Comparison of ENCODE assay signal across 22 cellular contexts in genomic region chr2:100453853-100454252, GRCh38. TPM values are rescaled to one million over a fixed set of nuclear protein-coding genes. Genes with fewer than 3 reads are reported as not detected.
A peak's percentile ranks its signal among the peaks of the same experiment; 100 is the strongest.
DNase-seq lines count a peak whose midpoint lies in the region; ATAC-seq, FAIRE-seq and TF ChIP-seq lines count a peak whose summit lies in the region.
"Had no signal": no experiment of that assay in that cellular context is flagged by ENCODE, and none has a peak within 500 bp of the region (broad histone marks: within the 10 kb centered on the region; RNA-seq: fewer than 3 reads in every experiment).

No MANE protein-coding gene starts in this region.

- FAIRE-seq in H54 (lab: Jason Lieb, UNC), result no peak
- FAIRE-seq: TTC549 had no signal

- peaks cover 4 to 9% (median 8%) of the 10 kb centered on the region in 3 donors for H3K27me3 Mint-ChIP-seq in naive B cell
- H3K27me3 Mint-ChIP-seq in MCF 10A (ENCODE audit: insufficient read depth, unreplicated experiment), result no peaks in the 10 kb centered on the region

- ATAC-seq in GM19351 (IDR thresholded peaks at IDR 0.05; ENCODE audit: unreplicated experiment) (peak; percentile 80), HG02885 (IDR thresholded peaks at IDR 0.05; ENCODE audit: poor library complexity, unreplicated experiment) (peak; percentile 61), naive B cell (ENCODE audit: low read depth in 2 of 2) (no peak), HG02588 (IDR thresholded peaks at IDR 0.05; ENCODE audit: unreplicated experiment) (no peak)
- ATAC-seq: GM23338, PC-3 had no signal

- H3K4me1 Mint-ChIP-seq in naive B cell, result no peaks in the 10 kb centered on the region
- H3K4me1 Mint-ChIP-seq in MCF 10A (ENCODE audit: insufficient read depth, unreplicated experiment), result no peaks in the 10 kb centered on the region
- H3K4me1 Mint-ChIP-seq: CD4-positive, CD25-positive, alpha-beta regulatory T cell; GM23338 had no signal

- no TSS peak for BruUV-seq in MCF 10A (replicated peaks; lab: Mats Ljungman, UMichigan)

- POLR2A ChIA-PET in MCF 10A (lab: Yijun Ruan, JAX), result no interaction called here

- in situ Hi-C loops in GM13977 (cut with MboI; ENCODE audit: low pct_unique_long_range_greater_than_20kb, low sequenced_read_pairs, unreplicated experiment), result no loop called here

- H3K4me3 Mint-ChIP-seq in naive B cell (peak overlapping the region in 2 of 8 donors; percentile 21 to 44), MCF 10A (ENCODE audit: unreplicated experiment) (no peak overlapping the region)
- H3K4me3 Mint-ChIP-seq: CD4-positive, CD25-positive, alpha-beta regulatory T cell; GM23338 had no signal

- no peaks in the 10 kb centered on the region for H3K36me3 Mint-ChIP-seq in naive B cell
- H3K36me3 Mint-ChIP-seq in MCF 10A (ENCODE audit: insufficient read depth, unreplicated experiment), result no peaks in the 10 kb centered on the region
- H3K36me3 Mint-ChIP-seq: CD4-positive, CD25-positive, alpha-beta regulatory T cell had no signal

- intact Hi-C loops in MCF 10A (cut with micrococcal nuclease), result no loop called here

- no peak for TF ChIP-seq POLR2A in H54 (IDR thresholded peaks at IDR 0.05; ENCODE audit: low read depth, low read length)

- CTCF ChIA-PET in MCF 10A (lab: Yijun Ruan, JAX), result interaction anchor here (0.7 kb wide), 1 partner anchor 659 kb away, joined by 3 read pairs; no protein-coding TSS in a partner anchor

- DNase-seq in GM13977 (ENCODE audit: low spot score), result peak; percentile 40
- DNase-seq in naive B cell, result peak; percentile 3
- DNase-seq in H54 (ENCODE audit: insufficient read length, low spot score), result no peak
- DNase-seq in MCF 10A (ENCODE audit: unreplicated experiment), result no peak
- DNase-seq: ACHN; AML-193; CD4-positive, CD25-positive, alpha-beta regulatory T cell; NCI-H1092; NCI-H146; NCI-H2081 treated with DMSO at 0.1 percent for 48 hours; NCI-H510A; NCI-H774; PC-3; SW 1271 had no signal

- H3K9me3 Mint-ChIP-seq in naive B cell (peaks cover 0 to 40% (median 17%) of the 10 kb centered on the region in 7 donors), MCF 10A (ENCODE audit: unreplicated experiment) (no peaks in the 10 kb centered on the region)

- H3K27ac Mint-ChIP-seq in naive B cell (peak overlapping the region in 2 of 6 donors; percentile 49 to 84), MCF 10A (ENCODE audit: low read depth, unreplicated experiment) (no peak overlapping the region)
- H3K27ac Mint-ChIP-seq: GM23338 had no signal

- TF ChIP-seq CTCF in GM13977 (IDR thresholded peaks at IDR 0.05; ENCODE audit: extremely low read depth, insufficient read depth, missing control alignments), result no peak
- TF ChIP-seq CTCF in MCF 10A (IDR thresholded peaks at IDR 0.05; ENCODE audit: unreplicated experiment), result no peak

RNA-seq across cellular contexts. Expression of gene NMS, which starts 16.4 kb away (rescaled TPM):
- not detected for polyA plus RNA-seq in naive B cell (ENCODE audit: low read depth in 6 of 6)
- total RNA-seq in MCF 10A (2022), result not detected in 2 replicates
- total RNA-seq: CD4-positive, CD25-positive, alpha-beta regulatory T cell; GM23338; M059J; PC-3; SJSA1; T-helper 2 cell treated with Interferon-gamma antibody and Interleukin-4, amounts not matched to agents 100 ng/mL and 5 ng/mL, for 36 hours had no signal
- polyA plus RNA-seq: CD4-positive, CD25-positive, alpha-beta regulatory T cell; GM23338 had no signal

RNA-seq across cellular contexts. Expression of gene CHST10, which starts 36.4 kb away (rescaled TPM):
- polyA plus RNA-seq in naive B cell (ENCODE audit: low read depth in 6 of 6), result 1 to 10 TPM; 3.9 to 9.5 (median 5.8) TPM
- total RNA-seq in MCF 10A (2022), result 2.3 and 4.0 TPM in 2 replicates

Comparison
In these comparisons a context has a peak if more than half of its experiments do, and no peak if none do; other contexts are left out.
1. DNase-seq: peak in GM13977 (single experiment) and naive B cell (single experiment); none in H54 (single experiment) and MCF 10A (single experiment).
2. ATAC-seq: peak in GM19351 (single experiment) and HG02885 (single experiment); none in naive B cell (0 of 2) and HG02588 (single experiment).